8 cellular contexts compared by ENCODE assay signal in genomic region chr1:206203364-206204158, GRCh38. TPM values are rescaled to one million over a fixed set of nuclear protein-coding genes. Genes with fewer than 3 reads are reported as not detected.
DNase-seq lines count a peak whose midpoint lies in the region; ATAC-seq and TF ChIP-seq lines count a peak whose summit lies in the region.
"Not testable (repeated sequence)": the region's sequence is repeated elsewhere in the genome, so short reads cannot be mapped to it uniquely, and the experiment has no call there.

TSS of gene SRGAP2 (plus strand) at chr1:206203541. CDS start at chr1:206205971, 2,430 bp downstream.

- POLR2A ChIA-PET in activated B cell treated with CpG ODN at 0.5 μM for 24 hours (lab: Charles Lee), result not testable (repeated sequence)

- not testable (repeated sequence) for H3K36me3 ChIP-seq in thymus (ENCODE audit: control insufficient read depth, insufficient read depth)

- peak within 1 kb of the TSS; percentile 83 for H3K27ac ChIP-seq in right cardiac atrium (ENCODE audit: low read length)
- not testable (repeated sequence) for H3K27ac ChIP-seq in thymus (ENCODE audit: low read depth)

- ATAC-seq in GM18498 (IDR thresholded peaks at IDR 0.05; ENCODE audit: unreplicated experiment), result peak; percentile 9
- peak; percentile 0 for ATAC-seq in HG03108 (IDR thresholded peaks at IDR 0.05; ENCODE audit: unreplicated experiment)
- peak; percentile 2 for ATAC-seq in activated B cell treated with CpG ODN at 0.5 μM for 24 hours (ENCODE audit: low read depth)
- peak; percentile 67 to 76 for ATAC-seq in right cardiac atrium

- H3K27ac Mint-ChIP-seq in activated B cell treated with CpG ODN at 0.5 μM for 24 hours (peak within 1 kb of the TSS; percentile 68), brain (peak within 1 kb of the TSS; percentile 21 to 86 (median 73))
- not testable (repeated sequence) for H3K27ac Mint-ChIP-seq in progenitor cell of endocrine pancreas

- H3K4me3 ChIP-seq in right cardiac atrium (ENCODE audit: low read length), result peak within 1 kb of the TSS; percentile 50
- peak within 1 kb of the TSS; percentile 30 for H3K4me3 ChIP-seq in thymus (ENCODE audit: low read length)

- not testable (repeated sequence) for H3K4me1 Mint-ChIP-seq in activated B cell treated with CpG ODN at 0.5 μM for 24 hours; brain; progenitor cell of endocrine pancreas (ENCODE audit: low read depth)

- not testable (repeated sequence) for H3K36me3 Mint-ChIP-seq in activated B cell treated with CpG ODN at 0.5 μM for 24 hours (ENCODE audit: low read depth); brain; progenitor cell of endocrine pancreas (ENCODE audit: insufficient read depth)

- CTCF ChIA-PET in activated B cell treated with CpG ODN at 0.5 μM for 24 hours (lab: Charles Lee), result not testable (repeated sequence)

- not testable (repeated sequence) for H3K27me3 Mint-ChIP-seq in activated B cell treated with CpG ODN at 0.5 μM for 24 hours, brain, progenitor cell of endocrine pancreas

- not testable (repeated sequence) for H3K4me1 ChIP-seq in right cardiac atrium (ENCODE audit: control insufficient read depth, insufficient read depth, low read length); thymus (ENCODE audit: control insufficient read depth, insufficient read depth, low read length)

- not testable (repeated sequence) for H3K27me3 ChIP-seq in right cardiac atrium (ENCODE audit: control insufficient read depth, insufficient read depth); thymus (ENCODE audit: control insufficient read depth, insufficient read depth)

- not testable (repeated sequence) for H3K9me3 ChIP-seq in right cardiac atrium (ENCODE audit: control insufficient read depth, low read length); thymus (ENCODE audit: control insufficient read depth)

- WGBS in right cardiac atrium, result under 1% methylated on average over 28 of the region's 63 CpGs
- 0% methylated on average over 28 of the region's 63 CpGs for WGBS in thymus

- not testable (repeated sequence) for TF ChIP-seq CTCF in activated B cell treated with CpG ODN at 0.5 μM for 24 hours (IDR thresholded peaks at IDR 0.05); brain (conservative IDR thresholded peaks at IDR 0.05); progenitor cell of endocrine pancreas (IDR thresholded peaks at IDR 0.05; ENCODE audit: unreplicated experiment)

- intact Hi-C loops in activated B cell treated with CpG ODN at 0.5 μM for 24 hours (cut with micrococcal nuclease); right cardiac atrium (cut with DNase I): not testable (repeated sequence)

- H3K9me3 Mint-ChIP-seq in activated B cell treated with CpG ODN at 0.5 μM for 24 hours; brain; progenitor cell of endocrine pancreas (ENCODE audit: low read depth): not testable (repeated sequence)

- H3K4me3 Mint-ChIP-seq in activated B cell treated with CpG ODN at 0.5 μM for 24 hours (peak within 1 kb of the TSS; percentile 86), brain (peak within 1 kb of the TSS; percentile 79 to 87 (median 83)), progenitor cell of endocrine pancreas (ENCODE audit: low read depth) (peak within 1 kb of the TSS; percentile 72)

- DNase-seq in NCI-H226, result peak; percentile 44
- peak; percentile 61 for DNase-seq in activated B cell treated with CpG ODN at 0.5 μM for 24 hours
- DNase-seq in right cardiac atrium, result peak; percentile 77 to 89 (median 86)
- DNase-seq in progenitor cell of endocrine pancreas (ENCODE audit: low spot score, unreplicated experiment), result peak; percentile 22

RNA-seq across cellular contexts. Expression of gene SRGAP2, which starts in this region (rescaled TPM):
- 47.8 and 54.3 TPM in 2 replicates for total RNA-seq in activated B cell treated with CpG ODN at 0.5 μM for 24 hours
- polyA plus RNA-seq in brain (ENCODE audit: insufficient read depth, low read depth, low replicate concordance), result 47.6 TPM
- total RNA-seq in right cardiac atrium, result 10 to 100 TPM; 24.5 to 37.0 (median 32.4) TPM
- polyA plus RNA-seq in right cardiac atrium, result 11.5 TPM
- 33.9 and 34.5 TPM in 2 replicates for total RNA-seq in progenitor cell of endocrine pancreas
- polyA plus RNA-seq in thymus, result 17.8 TPM

Comparison
In these comparisons a context has a peak if more than half of its experiments do, and no peak if none do; other contexts are left out.
1. ATAC-seq: peak in every context shown above with its lines; median percentile 72 in right cardiac atrium; 9 in GM18498; 2 in activated B cell treated with CpG ODN at 0.5 μM for 24 hours; 0 in HG03108.
2. DNase-seq: peak in every context shown above with its lines; median percentile 86 in right cardiac atrium; 61 in activated B cell treated with CpG ODN at 0.5 μM for 24 hours; 44 in NCI-H226; 22 in progenitor cell of endocrine pancreas.